Comparison of ENCODE assay signal across 13 cellular contexts in the genomic region with DNA sequence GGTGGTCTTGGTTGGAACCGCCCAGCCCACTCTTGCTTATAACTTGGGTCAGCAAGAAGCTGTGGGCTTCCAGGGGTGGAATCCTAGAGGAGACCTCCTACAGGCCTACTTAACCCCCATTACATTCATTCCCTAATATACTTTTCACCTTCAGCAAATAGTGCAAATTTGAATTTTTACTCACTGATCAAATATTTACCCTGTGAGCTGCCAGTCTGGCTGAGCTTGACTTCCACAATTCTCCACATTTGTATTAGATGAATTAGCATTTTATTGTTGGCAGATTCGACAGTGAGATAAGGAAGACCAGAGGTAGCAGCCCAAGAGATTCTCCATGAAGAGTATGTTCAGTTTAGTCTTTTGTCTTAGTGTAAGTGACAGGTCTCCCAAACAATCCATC.
DNase-seq lines count a peak whose midpoint lies in the region; ATAC-seq and TF ChIP-seq lines count a peak whose summit lies in the region.
"Had no signal": no experiment of that assay in that cellular context is flagged by ENCODE, and none has a peak within 500 bp of the region (broad histone marks: within the 10 kb centered on the region; RNA-seq: fewer than 3 reads in every experiment).

No MANE protein-coding gene starts in this region.

- no peak for ATAC-seq in natural killer cell treated with Interleukin-12 subunit alpha and Interleukin-12 subunit beta and Interleukin-15 and Interleukin-18, amount 100 ng/mL, for 72 hours
- ATAC-seq: activated T-helper 17 cell treated with anti-CD3 and anti-CD28 coated beads, Interleukin-2, amount 50 U/mL, for 72 hours had no signal

- H3K9me3 Mint-ChIP-seq in osteocyte (ENCODE audit: unreplicated experiment), result no peaks in the 10 kb centered on the region
- no peaks in the 10 kb centered on the region for H3K9me3 Mint-ChIP-seq in natural killer cell treated with Interleukin-12 subunit alpha and Interleukin-12 subunit beta and Interleukin-15 and Interleukin-18, amount 100 ng/mL, for 72 hours
- H3K9me3 Mint-ChIP-seq in activated CD4-positive, alpha-beta memory T cell treated with anti-CD3 and anti-CD28 coated beads, Interleukin-2, amount 10 ng/mL, durations not matched to agents 7 days and 5 days, result no peaks in the 10 kb centered on the region
- H3K9me3 Mint-ChIP-seq: activated T-helper 17 cell treated with anti-CD3 and anti-CD28 coated beads, Interleukin-2, amount 50 U/mL, for 72 hours had no signal

- no peaks in the 10 kb centered on the region for H4K20me1 ChIP-seq in GM23248 (ENCODE audit: insufficient read depth)
- no peaks in the 10 kb centered on the region for H4K20me1 ChIP-seq in OCI-LY3 (ENCODE audit: insufficient read depth, low read length)

- H3K9me2 ChIP-seq in GM23248 (ENCODE audit: insufficient read depth), result no peaks in the 10 kb centered on the region

- peaks cover 8% of the 10 kb centered on the region; the same call in 1 of the 2 replicates for H3F3A ChIP-seq in GM23248 (ENCODE audit: insufficient read depth)

- H3K9ac ChIP-seq in GM23248 (no peak overlapping the region), OCI-LY3 (ENCODE audit: low read length) (no peak overlapping the region)

- H3K4me1 ChIP-seq in GM23248 (ENCODE audit: insufficient read depth), result peaks cover 21% of the 10 kb centered on the region
- peaks cover 44% of the 10 kb centered on the region for H3K4me1 ChIP-seq in OCI-LY3 (ENCODE audit: low read length)

- H3K4me3 Mint-ChIP-seq in osteocyte (ENCODE audit: unreplicated experiment), result no peak overlapping the region
- no peak overlapping the region for H3K4me3 Mint-ChIP-seq in natural killer cell treated with Interleukin-12 subunit alpha and Interleukin-12 subunit beta and Interleukin-15 and Interleukin-18, amount 100 ng/mL, for 72 hours
- H3K4me3 Mint-ChIP-seq in activated CD4-positive, alpha-beta memory T cell treated with anti-CD3 and anti-CD28 coated beads, Interleukin-2, amount 10 ng/mL, durations not matched to agents 7 days and 5 days, result no peak overlapping the region
- H3K4me3 Mint-ChIP-seq: activated T-helper 17 cell treated with anti-CD3 and anti-CD28 coated beads, Interleukin-2, amount 50 U/mL, for 72 hours had no signal

- H3K79me2 ChIP-seq in GM23248 (ENCODE audit: insufficient read depth), result no peaks in the 10 kb centered on the region
- no peaks in the 10 kb centered on the region for H3K79me2 ChIP-seq in OCI-LY3 (ENCODE audit: low read length)

- CTCF ChIA-PET in activated CD4-positive, alpha-beta memory T cell treated with anti-CD3 and anti-CD28 coated beads, Interleukin-2, amount 10 ng/mL, durations not matched to agents 7 days and 5 days (lab: Charles Lee), result no interaction called here

- WGBS in GM23248 (ENCODE audit: low coverage in 1 of 2, low lambda C conversion rate in 2 of 2, missing lambda C conversion rate in 2 of 2), 2 experiments, result 92 to 96% methylated on average over 2 of the region's 2 CpGs

- H3K4me3 ChIP-seq in GM23248, result no peak overlapping the region
- no peak overlapping the region for H3K4me3 ChIP-seq in OCI-LY3 (ENCODE audit: low read length)

- no peak for DNase-seq in GM23248
- DNase-seq in epithelial cell of prostate (ENCODE audit: low read depth, low spot score), result no peak
- DNase-seq in osteocyte (ENCODE audit: extremely low spot score, unreplicated experiment), result no peak
- no peak for DNase-seq in DMS79 (lab: John Stamatoyannopoulos, UW)
- no peak for DNase-seq in GM13976 (ENCODE audit: low spot score)
- no peak for DNase-seq in natural killer cell treated with Interleukin-12 subunit alpha and Interleukin-12 subunit beta and Interleukin-15 and Interleukin-18, amount 100 ng/mL, for 72 hours (ENCODE audit: low spot score)
- DNase-seq in activated CD4-positive, alpha-beta memory T cell treated with anti-CD3 and anti-CD28 coated beads, Interleukin-2, amount 10 ng/mL, durations not matched to agents 7 days and 5 days, result no peak
- DNase-seq: activated CD4-positive, CD25-positive, alpha-beta regulatory T cell treated with anti-CD3 and anti-CD28 coated beads, Interleukin-2, amount 50 U/mL, for 72 hours; NCI-H187 treated with DMSO at 0.1 percent for 48 hours; stimulated activated naive CD4-positive, alpha-beta T cell; T-helper 9 cell had no signal

- POLR2A ChIA-PET in activated CD4-positive, alpha-beta memory T cell treated with anti-CD3 and anti-CD28 coated beads, Interleukin-2, amount 10 ng/mL, durations not matched to agents 7 days and 5 days (lab: Charles Lee), result no interaction called here

- H3K4me1 Mint-ChIP-seq in osteocyte (ENCODE audit: unreplicated experiment), result peaks cover 72% of the 10 kb centered on the region
- peaks cover 2% of the 10 kb centered on the region in 2 donors for H3K4me1 Mint-ChIP-seq in natural killer cell treated with Interleukin-12 subunit alpha and Interleukin-12 subunit beta and Interleukin-15 and Interleukin-18, amount 100 ng/mL, for 72 hours (ENCODE audit: low read depth in 2 of 2)
- peaks cover 7% of the 10 kb centered on the region for H3K4me1 Mint-ChIP-seq in activated CD4-positive, alpha-beta memory T cell treated with anti-CD3 and anti-CD28 coated beads, Interleukin-2, amount 10 ng/mL, durations not matched to agents 7 days and 5 days

- no peaks in the 10 kb centered on the region for H3K27me3 Mint-ChIP-seq in osteocyte (ENCODE audit: unreplicated experiment)
- peaks cover 6 to 26% of the 10 kb centered on the region in 2 donors for H3K27me3 Mint-ChIP-seq in natural killer cell treated with Interleukin-12 subunit alpha and Interleukin-12 subunit beta and Interleukin-15 and Interleukin-18, amount 100 ng/mL, for 72 hours
- peaks cover 2% of the 10 kb centered on the region for H3K27me3 Mint-ChIP-seq in activated CD4-positive, alpha-beta memory T cell treated with anti-CD3 and anti-CD28 coated beads, Interleukin-2, amount 10 ng/mL, durations not matched to agents 7 days and 5 days
- H3K27me3 Mint-ChIP-seq: activated T-helper 17 cell treated with anti-CD3 and anti-CD28 coated beads, Interleukin-2, amount 50 U/mL, for 72 hours had no signal

- no peaks in the 10 kb centered on the region for H3K27me3 ChIP-seq in GM23248 (replicated peaks; ENCODE audit: insufficient read depth)
- H3K27me3 ChIP-seq in OCI-LY3 (ENCODE audit: low read depth, low read length), result peaks cover 4% of the 10 kb centered on the region; the same call in 1 of the 2 replicates

- H3K4me2 ChIP-seq in GM23248 (ENCODE audit: unreplicated experiment), result peak overlapping the region; percentile 35
- peak overlapping the region; percentile 39 for H3K4me2 ChIP-seq in OCI-LY3 (ENCODE audit: low read length)

- H3K9me3 ChIP-seq in GM23248 (ENCODE audit: low read depth) (no peaks in the 10 kb centered on the region), OCI-LY3 (ENCODE audit: insufficient read depth, low read length) (no peaks in the 10 kb centered on the region)

- H3K27ac ChIP-seq in GM23248 (no peak overlapping the region), OCI-LY3 (ENCODE audit: low read length) (no peak overlapping the region), epithelial cell of prostate (peak overlapping the region; percentile 86)

- in situ Hi-C loops in GM23248 (cut with MboI), result no loop called here
- in situ Hi-C loops in GM13976 (cut with MboI; ENCODE audit: low sequenced_read_pairs, unreplicated experiment), result no loop called here

- peak overlapping the region; percentile 90 for H3K27ac Mint-ChIP-seq in osteocyte (ENCODE audit: unreplicated experiment)
- H3K27ac Mint-ChIP-seq in natural killer cell treated with Interleukin-12 subunit alpha and Interleukin-12 subunit beta and Interleukin-15 and Interleukin-18, amount 100 ng/mL, for 72 hours, result no peak overlapping the region
- H3K27ac Mint-ChIP-seq in activated CD4-positive, alpha-beta memory T cell treated with anti-CD3 and anti-CD28 coated beads, Interleukin-2, amount 10 ng/mL, durations not matched to agents 7 days and 5 days, result no peak overlapping the region
- H3K27ac Mint-ChIP-seq: activated T-helper 17 cell treated with anti-CD3 and anti-CD28 coated beads, Interleukin-2, amount 50 U/mL, for 72 hours had no signal

- no peaks in the 10 kb centered on the region for H3K36me3 ChIP-seq in GM23248 (ENCODE audit: low read depth)
- H3K36me3 ChIP-seq in OCI-LY3 (replicated peaks; ENCODE audit: low read depth, low read length), result no peaks in the 10 kb centered on the region

- H3K36me3 Mint-ChIP-seq in osteocyte (ENCODE audit: unreplicated experiment), result no peaks in the 10 kb centered on the region
- no peaks in the 10 kb centered on the region for H3K36me3 Mint-ChIP-seq in natural killer cell treated with Interleukin-12 subunit alpha and Interleukin-12 subunit beta and Interleukin-15 and Interleukin-18, amount 100 ng/mL, for 72 hours
- H3K36me3 Mint-ChIP-seq in activated CD4-positive, alpha-beta memory T cell treated with anti-CD3 and anti-CD28 coated beads, Interleukin-2, amount 10 ng/mL, durations not matched to agents 7 days and 5 days (ENCODE audit: low read depth), result no peaks in the 10 kb centered on the region

- H2AFZ ChIP-seq in GM23248 (no peak overlapping the region), OCI-LY3 (ENCODE audit: low read depth, low read length) (0 out of 2 replicates have a peak overlapping the region, but pooled peaks have one; percentile 22)

- TF ChIP-seq CTCF in OCI-LY3 (IDR thresholded peaks at IDR 0.05; ENCODE audit: low read depth, low read length) (no peak), osteocyte (IDR thresholded peaks at IDR 0.05) (no peak), GM13976 (IDR thresholded peaks at IDR 0.05; ENCODE audit: borderline replicate concordance, control extremely low read depth, extremely low read depth, insufficient read depth, missing control alignments) (no peak)
